ENCODE assay signal across 18 cellular contexts in genomic region chr1:185759061-185759460, GRCh38. TPM values are rescaled to one million over a fixed set of nuclear protein-coding genes. Genes with fewer than 3 reads are reported as not detected.
"Had no signal": no experiment of that assay in that cellular context is flagged by ENCODE, and none has a peak within 500 bp of the region (broad histone marks: within the 10 kb centered on the region; RNA-seq: fewer than 3 reads in every experiment).

No MANE protein-coding gene starts in this region.

- DNase-seq: activated CD4-positive, alpha-beta T cell treated with anti-CD3 and anti-CD28 coated beads for 48 hours; activated CD4-positive, CD25-positive, alpha-beta regulatory T cell; activated CD8-positive, alpha-beta T cell treated with anti-CD3 and anti-CD28 coated beads for 36 hours; activated naive CD4-positive, alpha-beta T cell treated with anti-CD3 and anti-CD28 coated beads for 36 hours; activated T-cell treated with anti-CD3 and anti-CD28 coated beads, Interleukin-2, amount 50 U/mL, for 1 hour; anterior cingulate cortex; effector CD4-positive, alpha-beta T cell; glutamatergic neuron; hippocampal formation; left cardiac atrium; nephron progenitor cell; nucleus accumbens; posterior cingulate gyrus; retina; stimulated activated CD8-positive, alpha-beta memory T cell treated with anti-CD3 and anti-CD28 coated beads, Interleukin-4, amount 100 ng/mL, for 48 hours; stimulated activated naive CD4-positive, alpha-beta T cell; T1000 had no signal

- H3K27ac ChIP-seq: coronary artery had no signal

RNA-seq across cellular contexts. Expression of gene HMCN1, which starts 24.9 kb away (rescaled TPM):
- total RNA-seq: activated CD8-positive, alpha-beta T cell treated with anti-CD3 and anti-CD28 coated beads for 36 hours had no signal
